Comparison of ENCODE assay signal across 8 cellular contexts in the genomic region with DNA sequence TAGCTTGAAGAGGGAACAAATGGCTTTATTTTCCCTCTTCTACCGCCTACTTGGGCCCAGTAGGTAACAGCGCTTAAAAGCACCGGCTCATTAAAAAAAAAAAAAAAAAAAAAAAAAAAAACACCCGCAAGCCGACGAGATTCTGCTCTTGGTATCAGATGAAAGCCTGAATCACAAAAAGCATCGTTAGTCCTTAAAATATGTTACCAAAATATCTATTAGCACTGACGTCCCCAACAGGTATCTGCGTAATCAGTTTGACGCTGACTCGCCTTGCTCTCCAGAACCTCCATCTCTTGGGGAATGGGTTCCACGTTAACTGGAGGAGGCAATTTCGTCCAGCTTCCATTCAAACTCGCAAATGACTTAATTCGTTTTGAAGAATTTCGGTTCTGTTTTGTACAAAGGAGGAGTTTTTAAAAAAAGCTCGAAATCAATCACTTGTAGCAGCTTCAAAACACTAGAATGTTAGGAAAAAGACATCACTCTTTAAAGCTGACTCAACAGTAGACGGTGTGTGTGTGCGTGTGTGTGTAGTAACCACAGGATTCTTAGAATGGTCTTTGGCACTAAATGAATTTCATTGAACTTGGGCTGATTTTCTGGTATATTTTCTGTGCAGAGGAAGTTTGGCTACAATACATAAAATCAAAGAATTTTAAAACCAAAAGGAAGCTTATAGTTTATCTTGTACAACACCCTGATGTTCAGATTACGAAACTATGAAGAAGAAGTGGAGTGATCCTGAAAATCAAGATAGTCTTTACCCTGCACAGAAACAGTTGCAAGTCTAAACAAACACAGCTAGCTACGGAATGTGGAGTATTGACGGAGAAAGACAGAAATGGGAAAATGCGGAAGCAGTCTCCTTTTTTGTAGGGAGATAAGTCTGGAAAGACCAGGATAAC. TPM values are rescaled to one million over a fixed set of nuclear protein-coding genes. Genes with fewer than 3 reads are reported as not detected.
DNase-seq lines count a peak whose midpoint lies in the region; ATAC-seq and TF ChIP-seq lines count a peak whose summit lies in the region.

No MANE protein-coding gene starts in this region.

- H3K9me3 ChIP-seq in thoracic aorta = no peaks in the 10 kb centered on the region

- ATAC-seq in GM18907 (IDR thresholded peaks at IDR 0.05; ENCODE audit: unreplicated experiment) = peak; percentile 1
- ATAC-seq in activated CD8-positive, alpha-beta memory T cell treated with anti-CD3 and anti-CD28 coated beads, Interleukin-2, amount 10 ng/mL, durations not matched to agents 7 days and 5 days = peak; percentile 37
- ATAC-seq in natural killer cell = peak in 1 of 3 donors; percentile 5
- no peak for ATAC-seq in thoracic aorta (ENCODE audit: insufficient number of reproducible peaks, low FRiP score, low read depth)

- peaks cover 23% of the 10 kb centered on the region for H3K36me3 Mint-ChIP-seq in activated CD8-positive, alpha-beta memory T cell treated with anti-CD3 and anti-CD28 coated beads, Interleukin-2, amount 10 ng/mL, durations not matched to agents 7 days and 5 days
- H3K36me3 Mint-ChIP-seq in natural killer cell = no peaks in the 10 kb centered on the region

- peak overlapping the region; percentile 92 for H3K4me3 Mint-ChIP-seq in activated CD8-positive, alpha-beta memory T cell treated with anti-CD3 and anti-CD28 coated beads, Interleukin-2, amount 10 ng/mL, durations not matched to agents 7 days and 5 days
- H3K4me3 Mint-ChIP-seq in natural killer cell = peak overlapping the region; percentile 92

- H3K27ac ChIP-seq in thoracic aorta = peak overlapping the region; percentile 79 to 87

- H3K4me1 ChIP-seq in thoracic aorta (ENCODE audit: control insufficient read depth in 1 of 2, low read depth in 2 of 2) = peaks cover 7 to 27% of the 10 kb centered on the region in 2 donors

- no peaks in the 10 kb centered on the region for H3K27me3 Mint-ChIP-seq in activated CD8-positive, alpha-beta memory T cell treated with anti-CD3 and anti-CD28 coated beads, Interleukin-2, amount 10 ng/mL, durations not matched to agents 7 days and 5 days
- peaks cover 0 to 4% of the 10 kb centered on the region in 2 donors for H3K27me3 Mint-ChIP-seq in natural killer cell (ENCODE audit: low read depth in 2 of 2)

- peak overlapping the region; percentile 80 for H3K4me3 ChIP-seq in AG10803 (ENCODE audit: low read length)
- H3K4me3 ChIP-seq in epithelial cell of proximal tubule (ENCODE audit: low read depth, low read length) = peak overlapping the region; percentile 92
- H3K4me3 ChIP-seq in thoracic aorta = peak overlapping the region; percentile 71

- no peaks in the 10 kb centered on the region for H3K27me3 ChIP-seq in thoracic aorta (replicated peaks; ENCODE audit: insufficient read depth)

- DNase-seq in AG10803 (ENCODE audit: low read depth) (peak; percentile 84), NCI-H2227 (lab: John Stamatoyannopoulos, UW; ENCODE audit: unreplicated experiment) (peak; percentile 84), epithelial cell of proximal tubule (ENCODE audit: low read depth) (peak; percentile 64), natural killer cell (no peak), thoracic aorta (ENCODE audit: low spot score) (no peak), NK-92 (lab: John Stamatoyannopoulos, UW; ENCODE audit: unreplicated experiment) (no peak)
- DNase-seq in activated CD8-positive, alpha-beta memory T cell treated with anti-CD3 and anti-CD28 coated beads, Interleukin-2, amount 10 ng/mL, durations not matched to agents 7 days and 5 days = peak; percentile 87

- intact Hi-C loops in natural killer cell (cut with micrococcal nuclease) = no loop called here

- CTCF ChIA-PET in activated CD8-positive, alpha-beta memory T cell treated with anti-CD3 and anti-CD28 coated beads, Interleukin-2, amount 10 ng/mL, durations not matched to agents 7 days and 5 days (lab: Charles Lee) = interaction anchor here (1.1 to 1.5 kb wide), 7 partner anchors 9 to 177 kb away, joined by 3 to 8 read pairs (median 3); no protein-coding TSS in a partner anchor

- no peaks in the 10 kb centered on the region for H3K36me3 ChIP-seq in thoracic aorta

- H3K4me1 Mint-ChIP-seq in activated CD8-positive, alpha-beta memory T cell treated with anti-CD3 and anti-CD28 coated beads, Interleukin-2, amount 10 ng/mL, durations not matched to agents 7 days and 5 days = peaks cover 37% of the 10 kb centered on the region
- H3K4me1 Mint-ChIP-seq in natural killer cell = peaks cover 19 to 23% of the 10 kb centered on the region in 2 donors

- H3K27ac Mint-ChIP-seq in activated CD8-positive, alpha-beta memory T cell treated with anti-CD3 and anti-CD28 coated beads, Interleukin-2, amount 10 ng/mL, durations not matched to agents 7 days and 5 days = peak overlapping the region; percentile 98
- peak overlapping the region; percentile 67 to 83 for H3K27ac Mint-ChIP-seq in natural killer cell

- TF ChIP-seq CTCF in AG10803 (conservative IDR thresholded peaks at IDR 0.05; ENCODE audit: low read length) (no peak), epithelial cell of proximal tubule (conservative IDR thresholded peaks at IDR 0.05; ENCODE audit: low read depth, low read length) (no peak), natural killer cell (IDR thresholded peaks at IDR 0.05) (no peak), thoracic aorta (IDR thresholded peaks at IDR 0.05) (no peak)

- no peaks in the 10 kb centered on the region for H3K9me3 Mint-ChIP-seq in activated CD8-positive, alpha-beta memory T cell treated with anti-CD3 and anti-CD28 coated beads, Interleukin-2, amount 10 ng/mL, durations not matched to agents 7 days and 5 days (ENCODE audit: low read depth)
- no peaks in the 10 kb centered on the region for H3K9me3 Mint-ChIP-seq in natural killer cell

RNA-seq across cellular contexts. Expression of a gene that starts 1.1 kb away (rescaled TPM):
- total RNA-seq in activated CD8-positive, alpha-beta memory T cell treated with anti-CD3 and anti-CD28 coated beads, Interleukin-2, amount 10 ng/mL, durations not matched to agents 7 days and 5 days = 10 to 100 TPM; 20.3 to 60.0 TPM
- total RNA-seq in epithelial cell of proximal tubule = 1.2 and 2.6 TPM in 2 replicates
- 1 to 10 TPM; 2.5 to 4.9 (median 3.3) TPM for total RNA-seq in natural killer cell
- total RNA-seq in thoracic aorta = 10 to 100 TPM; 15.3 to 38.2 TPM

Comparison
In these comparisons a context has a peak if more than half of its experiments do, and no peak if none do; other contexts are left out.
1. DNase-seq: peak in AG10803 (single experiment), NCI-H2227 (single experiment), activated CD8-positive, alpha-beta memory T cell treated with anti-CD3 and anti-CD28 coated beads, Interleukin-2, amount 10 ng/mL, durations not matched to agents 7 days and 5 days (single experiment) and epithelial cell of proximal tubule (single experiment); none in natural killer cell (single experiment), thoracic aorta (single experiment) and NK-92 (single experiment).
2. Peak in every context shown above with its lines, with median percentiles within 50 percentile points of each other: H3K4me3 ChIP-seq.